Comparison of ENCODE assay signal across 19 cellular contexts in genomic region chr15:100022426-100022825, GRCh38.
"Had no signal": no experiment of that assay in that cellular context is flagged by ENCODE, and none has a peak within 500 bp of the region (broad histone marks: within the 10 kb centered on the region; RNA-seq: fewer than 3 reads in every experiment).

No MANE protein-coding gene starts in this region.

- H3K27me3 ChIP-seq: neutrophil, sigmoid colon had no signal

- H3K4me3 Mint-ChIP-seq: dendritic cell treated with granulocyte-macrophage colony-stimulating factor and Interleukin-4, amounts not matched to agents 40 ng/mL and 50 ng/mL, for 4 days; effector memory CD8-positive, alpha-beta T cell; immature natural killer cell; naive thymus-derived CD4-positive, alpha-beta T cell; stimulated activated naive B cell treated with anti-CD40 and anti-IgM and Interleukin-4, amounts not matched to agents 10 μg/mL and 1 μg/mL and 100 μg/mL, for 72 hours; stimulated activated naive CD8-positive, alpha-beta T cell treated with anti-CD3 and anti-CD28 coated beads, Interleukin-15, amount 100 ng/mL, for 72 hours had no signal

- H3K4me3 ChIP-seq: sigmoid colon, skin epidermis, thoracic aorta had no signal

- H3K36me3 ChIP-seq: neutrophil, sigmoid colon, thoracic aorta had no signal

- H3K4me1 ChIP-seq: sigmoid colon had no signal

- H3K4me1 Mint-ChIP-seq: immature natural killer cell; naive thymus-derived CD4-positive, alpha-beta T cell; stimulated activated naive B cell treated with anti-CD40 and anti-IgM and Interleukin-4, amounts not matched to agents 10 μg/mL and 1 μg/mL and 100 μg/mL, for 72 hours had no signal

- H3K9me3 ChIP-seq: neutrophil, thoracic aorta had no signal

- ATAC-seq: effector memory CD8-positive, alpha-beta T cell; naive thymus-derived CD4-positive, alpha-beta T cell; stimulated activated naive B cell treated with anti-CD40 and anti-IgM and Interleukin-4, amounts not matched to agents 10 μg/mL and 1 μg/mL and 100 μg/mL, for 72 hours; stimulated activated naive CD8-positive, alpha-beta T cell treated with anti-CD3 and anti-CD28 coated beads, Interleukin-15, amount 100 ng/mL, for 72 hours had no signal

- H3K36me3 Mint-ChIP-seq: immature natural killer cell; stimulated activated naive B cell treated with anti-CD40 and anti-IgM and Interleukin-4, amounts not matched to agents 10 μg/mL and 1 μg/mL and 100 μg/mL, for 72 hours had no signal

- H3K27ac Mint-ChIP-seq: dendritic cell treated with granulocyte-macrophage colony-stimulating factor and Interleukin-4, amounts not matched to agents 40 ng/mL and 50 ng/mL, for 4 days; effector memory CD8-positive, alpha-beta T cell; immature natural killer cell; naive thymus-derived CD4-positive, alpha-beta T cell; stimulated activated naive B cell treated with anti-CD40 and anti-IgM and Interleukin-4, amounts not matched to agents 10 μg/mL and 1 μg/mL and 100 μg/mL, for 72 hours; stimulated activated naive CD8-positive, alpha-beta T cell treated with anti-CD3 and anti-CD28 coated beads, Interleukin-15, amount 100 ng/mL, for 72 hours had no signal

- DNase-seq: cerebellar nuclear complex; effector memory CD8-positive, alpha-beta T cell; erythroblast; immature natural killer cell; kidney; left cardiac atrium; mesendoderm; naive thymus-derived CD4-positive, alpha-beta T cell; posterior cingulate gyrus; sigmoid colon; stimulated activated CD4-positive, alpha-beta T cell treated with anti-CD3 and anti-CD28 coated beads, Interleukin-2, amount 100 ng/mL, for 24 hours; stimulated activated CD4-positive, alpha-beta T cell treated with anti-CD3 and anti-CD28 coated beads, Interleukin-4, amount 100 ng/mL, for 4 hours; stimulated activated naive B cell treated with anti-CD40 and anti-IgM and Interleukin-4, amounts not matched to agents 10 μg/mL and 1 μg/mL and 100 μg/mL, for 72 hours; stimulated activated naive CD8-positive, alpha-beta T cell treated with anti-CD3 and anti-CD28 coated beads, Interleukin-15, amount 100 ng/mL, for 72 hours; trophoblast cell had no signal

- H3K27me3 Mint-ChIP-seq: dendritic cell treated with granulocyte-macrophage colony-stimulating factor and Interleukin-4, amounts not matched to agents 40 ng/mL and 50 ng/mL, for 4 days; naive thymus-derived CD4-positive, alpha-beta T cell; stimulated activated naive CD8-positive, alpha-beta T cell treated with anti-CD3 and anti-CD28 coated beads, Interleukin-15, amount 100 ng/mL, for 72 hours had no signal

- H3K27ac ChIP-seq: neutrophil, sigmoid colon, thoracic aorta had no signal
